13 cellular contexts compared by ENCODE assay signal in the genomic region with DNA sequence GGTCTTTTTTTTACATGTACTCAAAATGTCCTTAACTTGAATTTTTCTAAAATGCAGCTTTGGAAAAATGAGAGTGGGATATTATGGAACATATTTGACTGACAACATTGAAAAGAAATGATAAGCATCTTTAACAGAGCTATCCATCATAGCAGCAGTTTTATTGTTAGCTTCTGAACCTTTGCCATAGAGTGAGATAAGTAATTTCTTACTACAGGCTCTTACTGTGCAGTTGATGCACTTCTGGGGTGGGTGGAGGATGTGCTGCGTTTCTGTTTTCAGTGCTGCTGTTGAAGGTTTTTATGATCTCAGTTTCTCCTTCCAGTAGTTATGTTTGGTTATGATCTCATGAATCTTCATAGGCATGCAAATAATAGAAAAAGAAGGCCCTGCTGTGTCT.
DNase-seq lines count a peak whose midpoint lies in the region; ATAC-seq lines count a peak whose summit lies in the region.
"Had no signal": no experiment of that assay in that cellular context is flagged by ENCODE, and none has a peak within 500 bp of the region (broad histone marks: within the 10 kb centered on the region; RNA-seq: fewer than 3 reads in every experiment).

No MANE protein-coding gene starts in this region.

- H3K36me3 Mint-ChIP-seq in IgD-negative memory B cell: peaks cover 8% of the 10 kb centered on the region
- H3K36me3 Mint-ChIP-seq in central memory CD8-positive, alpha-beta T cell (ENCODE audit: insufficient read depth): peaks cover 11% of the 10 kb centered on the region
- H3K36me3 Mint-ChIP-seq in stimulated activated naive CD8-positive, alpha-beta T cell treated with anti-CD3 and anti-CD28 coated beads, Interleukin-15, Interleukin-2, amounts not matched to agents 100 ng/mL and 50 ng/mL, for 24 hours (ENCODE audit: low read depth): peaks cover 4% of the 10 kb centered on the region

- H3K4me3 Mint-ChIP-seq in IgD-negative memory B cell: peak overlapping the region in 1 of 4 donors; percentile 27
- peak overlapping the region; percentile 18 for H3K4me3 Mint-ChIP-seq in central memory CD8-positive, alpha-beta T cell
- no peak overlapping the region for H3K4me3 Mint-ChIP-seq in stimulated activated naive CD8-positive, alpha-beta T cell treated with anti-CD3 and anti-CD28 coated beads, Interleukin-15, Interleukin-2, amounts not matched to agents 100 ng/mL and 50 ng/mL, for 24 hours

- peaks cover 0 to 3% (median 0%) of the 10 kb centered on the region in 3 donors for H3K9me3 Mint-ChIP-seq in IgD-negative memory B cell
- no peaks in the 10 kb centered on the region for H3K9me3 Mint-ChIP-seq in central memory CD8-positive, alpha-beta T cell
- no peaks in the 10 kb centered on the region for H3K9me3 Mint-ChIP-seq in stimulated activated naive CD8-positive, alpha-beta T cell treated with anti-CD3 and anti-CD28 coated beads, Interleukin-15, Interleukin-2, amounts not matched to agents 100 ng/mL and 50 ng/mL, for 24 hours

- peak; percentile 72 for DNase-seq in activated effector memory CD4-positive, alpha-beta T cell treated with anti-CD3 and anti-CD28 coated beads, Interleukin-2, amount 50 U/mL, for 16 hours
- no peak for DNase-seq in activated effector memory CD4-positive, alpha-beta T cell treated with Interleukin-2 at 50 U/mL for 16 hours
- no peak for DNase-seq in central memory CD8-positive, alpha-beta T cell (ENCODE audit: low spot score in 2 of 2)
- DNase-seq in NCI-H146 treated with DMSO at 0.1 percent for 48 hours (lab: John Stamatoyannopoulos, UW; ENCODE audit: unreplicated experiment) (no peak), iPS-NIHi7 (ENCODE audit: extremely low spot score) (no peak)
- DNase-seq: dermis blood vessel endothelial cell, foreskin keratinocyte, KBM-7, left cardiac atrium had no signal

- peak overlapping the region; percentile 23 to 43 (median 26) for H3K27ac Mint-ChIP-seq in IgD-negative memory B cell
- peak overlapping the region; percentile 77 for H3K27ac Mint-ChIP-seq in central memory CD8-positive, alpha-beta T cell (ENCODE audit: low read depth)
- peak overlapping the region; percentile 97 for H3K27ac Mint-ChIP-seq in stimulated activated naive CD8-positive, alpha-beta T cell treated with anti-CD3 and anti-CD28 coated beads, Interleukin-15, Interleukin-2, amounts not matched to agents 100 ng/mL and 50 ng/mL, for 24 hours

- H3K4me1 Mint-ChIP-seq in IgD-negative memory B cell: peaks cover 23 to 40% (median 29%) of the 10 kb centered on the region in 3 donors
- H3K4me1 Mint-ChIP-seq in central memory CD8-positive, alpha-beta T cell: peaks cover 43% of the 10 kb centered on the region
- H3K4me1 Mint-ChIP-seq in stimulated activated naive CD8-positive, alpha-beta T cell treated with anti-CD3 and anti-CD28 coated beads, Interleukin-15, Interleukin-2, amounts not matched to agents 100 ng/mL and 50 ng/mL, for 24 hours (ENCODE audit: low read depth): peaks cover 59% of the 10 kb centered on the region

- ATAC-seq in central memory CD8-positive, alpha-beta T cell (replicated peaks; ENCODE audit: extremely low read depth, poor library complexity, severe bottlenecking): no peak
- ATAC-seq in GM18907 (IDR thresholded peaks at IDR 0.05; ENCODE audit: unreplicated experiment): no peak
- ATAC-seq: foreskin keratinocyte, left cardiac atrium, Panc1 had no signal

- no peaks in the 10 kb centered on the region for H3K27me3 Mint-ChIP-seq in IgD-negative memory B cell
- no peaks in the 10 kb centered on the region for H3K27me3 Mint-ChIP-seq in central memory CD8-positive, alpha-beta T cell
- H3K27me3 Mint-ChIP-seq in stimulated activated naive CD8-positive, alpha-beta T cell treated with anti-CD3 and anti-CD28 coated beads, Interleukin-15, Interleukin-2, amounts not matched to agents 100 ng/mL and 50 ng/mL, for 24 hours: no peaks in the 10 kb centered on the region

Comparison
In these comparisons a context has a peak if more than half of its experiments do, and no peak if none do; other contexts are left out.
1. H3K27ac Mint-ChIP-seq: peak in every context shown above with its lines; median percentile 97 in stimulated activated naive CD8-positive, alpha-beta T cell treated with anti-CD3 and anti-CD28 coated beads, Interleukin-15, Interleukin-2, amounts not matched to agents 100 ng/mL and 50 ng/mL, for 24 hours; 77 in central memory CD8-positive, alpha-beta T cell; 26 in IgD-negative memory B cell.